ENCODE assay signal across 9 cellular contexts in genomic region chr18:11148655-11149440, GRCh38. TPM values are rescaled to one million over a fixed set of nuclear protein-coding genes. Genes with fewer than 3 reads are reported as not detected.
DNase-seq lines count a peak whose midpoint lies in the region; ATAC-seq and TF ChIP-seq lines count a peak whose summit lies in the region.
"Had no signal": no experiment of that assay in that cellular context is flagged by ENCODE, and none has a peak within 500 bp of the region (broad histone marks: within the 10 kb centered on the region; RNA-seq: fewer than 3 reads in every experiment).

No MANE protein-coding gene starts in this region.

- TF ChIP-seq CTCF in GM10266 (IDR thresholded peaks at IDR 0.05; ENCODE audit: control insufficient read depth, insufficient read depth, low read depth, missing control alignments) (no peak), glutamatergic neuron (IDR thresholded peaks at IDR 0.05; ENCODE audit: partially characterized antibody, unreplicated experiment) (no peak)
- no peak for TF ChIP-seq CTCF in CD8-positive, alpha-beta T cell (IDR thresholded peaks at IDR 0.05)

- POLR2A ChIA-PET in CD8-positive, alpha-beta T cell (lab: Charles Lee): no interaction called here

- intact Hi-C loops in CD8-positive, alpha-beta T cell (cut with DNase I, micrococcal nuclease): no loop called here
- intact Hi-C loops in activated T-helper 2 cell treated with anti-CD3 and anti-CD28 coated beads, Interferon-gamma antibody, Interleukin-2, Interleukin-4, amounts not matched to agents 10 μg/mL and 5 μg/mL and 100 μg/mL, durations not matched to agents 14 hours and 24 hours and 36 hours (cut with micrococcal nuclease): no loop called here

- no peaks in the 10 kb centered on the region for H3K4me1 ChIP-seq in CD8-positive, alpha-beta T cell (ENCODE audit: insufficient read depth, low read length)

- peaks cover 3% of the 10 kb centered on the region for H3K4me1 Mint-ChIP-seq in glutamatergic neuron (ENCODE audit: low read depth, unreplicated experiment)
- peaks cover 3% of the 10 kb centered on the region for H3K4me1 Mint-ChIP-seq in CD8-positive, alpha-beta T cell (ENCODE audit: low read depth)
- H3K4me1 Mint-ChIP-seq in activated T-helper 2 cell treated with anti-CD3 and anti-CD28 coated beads, Interferon-gamma antibody, Interleukin-2, Interleukin-4, amounts not matched to agents 10 μg/mL and 5 μg/mL and 100 μg/mL, durations not matched to agents 14 hours and 24 hours and 36 hours (ENCODE audit: low read depth): no peaks in the 10 kb centered on the region

- H3K4me3 ChIP-seq in CD8-positive, alpha-beta T cell (ENCODE audit: low read depth, low read length): no peak overlapping the region

- ATAC-seq in HG03045 (IDR thresholded peaks at IDR 0.05; ENCODE audit: unreplicated experiment): peak; percentile 13
- ATAC-seq in CD8-positive, alpha-beta T cell: no peak

- CTCF ChIA-PET in CD8-positive, alpha-beta T cell (lab: Charles Lee): no interaction called here

- H3K36me3 ChIP-seq in CD8-positive, alpha-beta T cell (ENCODE audit: insufficient read depth, low read length): no peaks in the 10 kb centered on the region

- H3K9me3 ChIP-seq in CD8-positive, alpha-beta T cell (ENCODE audit: low read length): no peaks in the 10 kb centered on the region

- peaks cover 17% of the 10 kb centered on the region for H3K27me3 Mint-ChIP-seq in glutamatergic neuron (ENCODE audit: unreplicated experiment)
- H3K27me3 Mint-ChIP-seq in CD8-positive, alpha-beta T cell (ENCODE audit: low read depth): peaks cover 21% of the 10 kb centered on the region
- peaks cover 34% of the 10 kb centered on the region for H3K27me3 Mint-ChIP-seq in activated T-helper 2 cell treated with anti-CD3 and anti-CD28 coated beads, Interferon-gamma antibody, Interleukin-2, Interleukin-4, amounts not matched to agents 10 μg/mL and 5 μg/mL and 100 μg/mL, durations not matched to agents 14 hours and 24 hours and 36 hours (ENCODE audit: low read depth)

- peaks cover 8% of the 10 kb centered on the region for H3K9me3 Mint-ChIP-seq in glutamatergic neuron (ENCODE audit: unreplicated experiment)
- no peaks in the 10 kb centered on the region for H3K9me3 Mint-ChIP-seq in CD8-positive, alpha-beta T cell
- no peaks in the 10 kb centered on the region for H3K9me3 Mint-ChIP-seq in activated T-helper 2 cell treated with anti-CD3 and anti-CD28 coated beads, Interferon-gamma antibody, Interleukin-2, Interleukin-4, amounts not matched to agents 10 μg/mL and 5 μg/mL and 100 μg/mL, durations not matched to agents 14 hours and 24 hours and 36 hours

- H3K27ac ChIP-seq in CD8-positive, alpha-beta T cell (ENCODE audit: low read depth, low read length): no peak overlapping the region

- peaks cover 5% of the 10 kb centered on the region for H3K36me3 Mint-ChIP-seq in glutamatergic neuron (ENCODE audit: unreplicated experiment)
- H3K36me3 Mint-ChIP-seq in CD8-positive, alpha-beta T cell: no peaks in the 10 kb centered on the region
- H3K36me3 Mint-ChIP-seq in activated T-helper 2 cell treated with anti-CD3 and anti-CD28 coated beads, Interferon-gamma antibody, Interleukin-2, Interleukin-4, amounts not matched to agents 10 μg/mL and 5 μg/mL and 100 μg/mL, durations not matched to agents 14 hours and 24 hours and 36 hours (ENCODE audit: low read depth): no peaks in the 10 kb centered on the region

- H3K27me3 ChIP-seq in CD8-positive, alpha-beta T cell (ENCODE audit: insufficient read depth, low read length): no peaks in the 10 kb centered on the region

- DNase-seq in GM10266 (ENCODE audit: extremely low spot score) (peak; percentile 33), glutamatergic neuron (peak; percentile 46), retina (peak; percentile 76), NCI-H2196 treated with DMSO at 0.1 percent for 48 hours (lab: John Stamatoyannopoulos, UW; ENCODE audit: unreplicated experiment) (no peak), MV-4-11 (lab: John Stamatoyannopoulos, UW) (no peak)
- no peak for DNase-seq in CD8-positive, alpha-beta T cell
- DNase-seq in activated T-helper 2 cell treated with anti-CD3 and anti-CD28 coated beads, Interferon-gamma antibody, Interleukin-2, Interleukin-4, amounts not matched to agents 10 μg/mL and 5 μg/mL and 100 μg/mL, durations not matched to agents 14 hours and 24 hours and 36 hours (ENCODE audit: low spot score): no peak

- H3K27ac Mint-ChIP-seq in glutamatergic neuron (ENCODE audit: unreplicated experiment): no peak overlapping the region
- no peak overlapping the region for H3K27ac Mint-ChIP-seq in CD8-positive, alpha-beta T cell
- no peak overlapping the region for H3K27ac Mint-ChIP-seq in activated T-helper 2 cell treated with anti-CD3 and anti-CD28 coated beads, Interferon-gamma antibody, Interleukin-2, Interleukin-4, amounts not matched to agents 10 μg/mL and 5 μg/mL and 100 μg/mL, durations not matched to agents 14 hours and 24 hours and 36 hours

- H3K4me3 Mint-ChIP-seq in glutamatergic neuron (ENCODE audit: unreplicated experiment): peak overlapping the region; percentile 76
- no peak overlapping the region for H3K4me3 Mint-ChIP-seq in CD8-positive, alpha-beta T cell
- H3K4me3 Mint-ChIP-seq in activated T-helper 2 cell treated with anti-CD3 and anti-CD28 coated beads, Interferon-gamma antibody, Interleukin-2, Interleukin-4, amounts not matched to agents 10 μg/mL and 5 μg/mL and 100 μg/mL, durations not matched to agents 14 hours and 24 hours and 36 hours (ENCODE audit: low read depth): no peak overlapping the region

RNA-seq across cellular contexts. Expression of gene PIEZO2, which starts 0.5 kb away (rescaled TPM):
- 50.1 TPM for total RNA-seq in glutamatergic neuron (ENCODE audit: unreplicated experiment)
- not detected for total RNA-seq in CD8-positive, alpha-beta T cell
- total RNA-seq in activated T-helper 2 cell treated with anti-CD3 and anti-CD28 coated beads, Interferon-gamma antibody, Interleukin-2, Interleukin-4, amounts not matched to agents 10 μg/mL and 5 μg/mL and 100 μg/mL, durations not matched to agents 14 hours and 24 hours and 36 hours: not detected in 2 replicates
- total RNA-seq: HT-29 had no signal

Comparison
In these comparisons a context has a peak if more than half of its experiments do, and no peak if none do; other contexts are left out.
1. DNase-seq: peak in GM10266 (single experiment), glutamatergic neuron (single experiment) and retina (single experiment); none in NCI-H2196 treated with DMSO at 0.1 percent for 48 hours (single experiment), CD8-positive, alpha-beta T cell (0 of 7), MV-4-11 (single experiment) and activated T-helper 2 cell treated with anti-CD3 and anti-CD28 coated beads, Interferon-gamma antibody, Interleukin-2, Interleukin-4, amounts not matched to agents 10 μg/mL and 5 μg/mL and 100 μg/mL, durations not matched to agents 14 hours and 24 hours and 36 hours (single experiment).
2. RNA of gene PIEZO2, which starts 0.5 kb away (total RNA-seq): 50.1 TPM in glutamatergic neuron (single experiment); not detected in CD8-positive, alpha-beta T cell and not detected in activated T-helper 2 cell treated with anti-CD3 and anti-CD28 coated beads, Interferon-gamma antibody, Interleukin-2, Interleukin-4, amounts not matched to agents 10 μg/mL and 5 μg/mL and 100 μg/mL, durations not matched to agents 14 hours and 24 hours and 36 hours; every median in the first group is over 10 times any median in the second.